In the genomic region with DNA sequence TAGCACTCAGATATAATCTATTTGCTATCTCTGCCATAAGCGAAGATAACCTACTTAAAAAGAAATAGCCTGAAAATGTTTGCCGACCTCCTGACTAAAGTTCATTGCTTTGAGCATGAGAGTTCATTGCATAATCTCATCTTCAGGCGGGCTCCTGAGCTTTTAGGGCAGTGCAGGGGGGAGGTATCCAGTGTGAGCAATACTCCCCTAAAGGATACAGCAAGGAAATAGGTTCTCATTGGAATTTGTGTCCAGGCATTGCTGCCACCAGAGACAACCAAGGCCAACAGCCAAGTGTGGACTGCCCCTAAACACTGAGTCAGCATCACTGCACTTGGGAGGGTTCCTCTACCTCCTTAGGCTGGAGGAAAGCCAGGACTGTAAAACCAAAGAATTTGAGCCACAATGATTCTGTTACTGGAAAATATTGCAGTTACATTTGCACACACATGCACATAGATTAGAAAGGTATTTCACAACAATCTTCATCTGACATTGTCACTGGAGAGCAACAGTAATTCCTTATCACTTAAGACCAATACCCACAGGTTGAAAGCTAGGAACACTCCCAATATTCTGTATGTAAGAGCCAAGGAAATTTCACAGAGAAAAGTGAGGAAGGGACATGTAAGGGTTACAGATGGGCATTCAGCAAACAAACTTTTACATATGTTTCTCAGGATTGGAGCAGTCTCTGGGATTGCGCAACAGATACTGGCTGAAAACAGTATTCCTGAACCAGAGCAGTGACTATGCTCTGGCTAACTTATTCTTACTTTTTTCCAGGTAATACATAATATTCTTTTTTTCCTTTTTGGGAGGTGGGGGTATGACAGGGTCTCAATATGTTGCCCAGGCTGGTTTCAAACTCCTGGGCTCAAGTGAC, we compare ENCODE assay signal across 13 cellular contexts.
A peak's percentile ranks its signal among the peaks of the same experiment; 100 is the strongest.
DNase-seq lines count a peak whose midpoint lies in the region; ATAC-seq and TF ChIP-seq lines count a peak whose summit lies in the region.
"Had no signal": no experiment of that assay in that cellular context is flagged by ENCODE, and none has a peak within 500 bp of the region (broad histone marks: within the 10 kb centered on the region; RNA-seq: fewer than 3 reads in every experiment).

No MANE protein-coding gene starts in this region.

- no peaks in the 10 kb centered on the region for H3K9me2 ChIP-seq in OCI-LY7 (ENCODE audit: insufficient read depth, low read length)

- TF ChIP-seq CTCF in AG04450 (IDR thresholded peaks at IDR 0.05; ENCODE audit: low read depth, low read length): no peak
- no peak for TF ChIP-seq CTCF in colonic mucosa (IDR thresholded peaks at IDR 0.05)
- no peak for TF ChIP-seq CTCF in right lobe of liver (IDR thresholded peaks at IDR 0.05)
- no peak for TF ChIP-seq CTCF in OCI-LY7 (conservative IDR thresholded peaks at IDR 0.05; ENCODE audit: low read length)

- BruUV-seq in OCI-LY7 (replicated peaks; lab: Mats Ljungman, UMichigan): no TSS peak

- H3K27me3 ChIP-seq in AG04450 (ENCODE audit: control insufficient read depth, insufficient read depth, low read length): no peaks in the 10 kb centered on the region
- H3K27me3 ChIP-seq in colonic mucosa: no peaks in the 10 kb centered on the region
- H3K27me3 ChIP-seq in right lobe of liver: no peaks in the 10 kb centered on the region
- H3K27me3 ChIP-seq: stomach had no signal

- H3K27ac ChIP-seq in AG04450 (ENCODE audit: low read depth, low read length) (no peak overlapping the region), colonic mucosa (peak overlapping the region; percentile 34), right lobe of liver (peak overlapping the region in 2 of 3 donors; percentile 43 to 55), OCI-LY7 (ENCODE audit: low read depth, low read length, poor library complexity, severe bottlenecking) (no peak overlapping the region)
- H3K27ac ChIP-seq: C4-2B, stomach had no signal

- peak; percentile 81 to 91 (median 86) for ATAC-seq in right lobe of liver
- no peak for ATAC-seq in HG03439 (IDR thresholded peaks at IDR 0.05; ENCODE audit: unreplicated experiment)
- ATAC-seq: T-cell had no signal

- POLR2A ChIA-PET in AG04450 (lab: Yijun Ruan, JAX): no interaction called here
- POLR2A ChIA-PET in OCI-LY7 (lab: Charles Lee): no interaction called here

- no peaks in the 10 kb centered on the region for H4K20me1 ChIP-seq in OCI-LY7 (ENCODE audit: insufficient read depth, low read length)

- DNase-seq in AG04450 (ENCODE audit: low read depth, low spot score) (peak; percentile 43), M059J (ENCODE audit: low read depth) (peak; percentile 98), colonic mucosa (peak; percentile 53), right lobe of liver (peak in 1 of 3 donors; percentile 21), NCI-H2171 (lab: John Stamatoyannopoulos, UW) (no peak), OCI-LY7 (ENCODE audit: low spot score) (no peak)
- DNase-seq in activated CD8-positive, alpha-beta memory T cell treated with anti-CD3 and anti-CD28 coated beads for 24 hours: no peak
- DNase-seq: activated T-cell treated with anti-CD3 and anti-CD28 coated beads, Interleukin-2, amount 50 U/mL, for 48 hours; NCI-H187; stomach; T-cell had no signal

- 24% methylated on average over 4 of the region's 4 CpGs for WGBS in right lobe of liver (ENCODE audit: insufficient coverage, low coverage, low lambda C conversion rate, missing lambda C conversion rate)

- intact Hi-C loops in colonic mucosa (cut with DNase I): no loop called here
- intact Hi-C loops in right lobe of liver (cut with DNase I): no loop called here
- intact Hi-C loops in OCI-LY7 (cut with micrococcal nuclease; ENCODE audit: unreplicated experiment): no loop called here

- H3K4me2 ChIP-seq in OCI-LY7 (ENCODE audit: low read length): no peak overlapping the region

- H3K4me3 ChIP-seq in AG04450 (ENCODE audit: low read depth, low read length) (no peak overlapping the region), colonic mucosa (no peak overlapping the region), right lobe of liver (no peak overlapping the region), OCI-LY7 (ENCODE audit: low read depth, low read length, poor library complexity, severe bottlenecking) (no peak overlapping the region)
- H3K4me3 ChIP-seq: stomach had no signal

- H3K9me3 ChIP-seq in AG04450 (ENCODE audit: control insufficient read depth, insufficient read depth, low read length) (no peaks in the 10 kb centered on the region), colonic mucosa (no peaks in the 10 kb centered on the region), right lobe of liver (no peaks in the 10 kb centered on the region), OCI-LY7 (ENCODE audit: low read length) (no peaks in the 10 kb centered on the region)
- H3K9me3 ChIP-seq: stomach had no signal

- no peak for TF ChIP-seq POLR2A in right lobe of liver (IDR thresholded peaks at IDR 0.05)

- H3K4me1 ChIP-seq in colonic mucosa (no peaks in the 10 kb centered on the region), right lobe of liver (peaks cover 0 to 17% (median 7%) of the 10 kb centered on the region in 4 donors), OCI-LY7 (ENCODE audit: insufficient read depth, low read length, poor library complexity, severe bottlenecking) (no peaks in the 10 kb centered on the region)

- H3K79me2 ChIP-seq in OCI-LY7 (ENCODE audit: insufficient read depth, low read depth, low read length): no peaks in the 10 kb centered on the region

- H3K9ac ChIP-seq in colonic mucosa (ENCODE audit: low read depth in 2 of 2, low read length in 2 of 2): no peak overlapping the region

- no peaks in the 10 kb centered on the region for H3K36me3 ChIP-seq in colonic mucosa
- H3K36me3 ChIP-seq in right lobe of liver: no peaks in the 10 kb centered on the region
- no peaks in the 10 kb centered on the region for H3K36me3 ChIP-seq in OCI-LY7 (ENCODE audit: insufficient read depth, low read length)
- H3K36me3 ChIP-seq: stomach had no signal

- no peak overlapping the region for H2AFZ ChIP-seq in OCI-LY7 (ENCODE audit: low read length)

- CTCF ChIA-PET in AG04450 (lab: Charles Lee): interaction anchor here (0.9 kb wide), 1 partner anchor 819 kb away, joined by 3 read pairs; no protein-coding TSS in a partner anchor
- CTCF ChIA-PET in OCI-LY7 (lab: Charles Lee; ENCODE audit: unreplicated experiment): no interaction called here

Comparison
In these comparisons a context has a peak if more than half of its experiments do, and no peak if none do; other contexts are left out.
1. DNase-seq: peak in AG04450 (single experiment), M059J (single experiment) and colonic mucosa (single experiment); none in NCI-H2171 (single experiment), activated CD8-positive, alpha-beta memory T cell treated with anti-CD3 and anti-CD28 coated beads for 24 hours (single experiment) and OCI-LY7 (single experiment).
2. H3K27ac ChIP-seq: peak in colonic mucosa (single experiment) and right lobe of liver (2 of 3); none in AG04450 (single experiment) and OCI-LY7 (single experiment).